ENCODE assay signal across 1 cellular context in the genomic region with DNA sequence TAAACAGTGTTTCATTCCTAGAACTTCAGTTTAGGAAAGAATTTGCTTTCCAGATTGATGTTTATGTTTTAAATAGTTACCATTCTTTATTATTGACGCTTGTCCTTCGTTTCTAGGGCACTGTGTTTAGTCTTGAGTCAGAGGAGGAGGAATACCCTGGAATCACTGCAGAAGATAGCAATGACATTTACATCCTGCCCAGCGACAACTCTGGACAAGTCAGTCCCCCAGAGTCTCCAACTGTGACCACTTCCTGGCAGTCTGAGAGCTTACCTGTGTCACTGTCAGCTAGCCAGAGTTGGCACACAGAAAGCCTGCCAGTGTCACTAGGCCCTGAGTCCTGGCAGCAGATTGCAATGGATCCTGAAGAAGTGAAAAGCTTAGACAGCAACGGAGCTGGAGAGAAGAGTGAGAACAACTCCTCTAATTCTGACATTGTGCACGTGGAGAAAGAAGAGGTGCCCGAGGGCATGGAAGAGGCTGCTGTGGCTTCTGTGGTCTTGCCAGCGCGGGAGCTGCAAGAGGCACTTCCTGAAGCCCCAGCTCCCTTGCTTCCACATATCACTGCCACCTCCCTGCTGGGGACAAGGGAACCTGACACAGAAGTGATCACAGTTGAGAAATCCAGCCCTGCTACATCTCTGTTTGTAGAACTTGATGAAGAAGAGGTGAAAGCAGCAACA.
TF ChIP-seq lines count a peak whose summit lies in the region.

No MANE protein-coding gene starts in this region.

TF ChIP-seq in SK-N-SH treated with all-trans-retinoic acid at 6 μM for 48 hours, 23 proteins besides CTCF, POLR2A, EP300 and RAD21 (continued from another document):
- TF ChIP-seq, protein P1, sequence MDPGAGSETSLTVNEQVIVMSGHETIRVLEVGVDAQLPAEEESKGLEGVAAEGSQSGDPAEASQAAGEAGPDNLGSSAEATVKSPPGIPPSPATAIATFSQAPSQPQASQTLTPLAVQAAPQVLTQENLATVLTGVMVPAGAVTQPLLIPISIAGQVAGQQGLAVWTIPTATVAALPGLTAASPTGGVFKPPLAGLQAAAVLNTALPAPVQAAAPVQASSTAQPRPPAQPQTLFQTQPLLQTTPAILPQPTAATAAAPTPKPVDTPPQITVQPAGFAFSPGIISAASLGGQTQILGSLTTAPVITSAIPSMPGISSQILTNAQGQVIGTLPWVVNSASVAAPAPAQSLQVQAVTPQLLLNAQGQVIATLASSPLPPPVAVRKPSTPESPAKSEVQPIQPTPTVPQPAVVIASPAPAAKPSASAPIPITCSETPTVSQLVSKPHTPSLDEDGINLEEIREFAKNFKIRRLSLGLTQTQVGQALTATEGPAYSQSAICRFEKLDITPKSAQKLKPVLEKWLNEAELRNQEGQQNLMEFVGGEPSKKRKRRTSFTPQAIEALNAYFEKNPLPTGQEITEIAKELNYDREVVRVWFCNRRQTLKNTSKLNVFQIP (CRISPR knock-in tag; IDR thresholded peaks at IDR 0.05; ENCODE audit: borderline replicate concordance, low read depth): no peak
- TF ChIP-seq TOX (CRISPR knock-in tag; IDR thresholded peaks at IDR 0.05; ENCODE audit: borderline replicate concordance): no peak
- TF ChIP-seq OSR1 (CRISPR knock-in tag; IDR thresholded peaks at IDR 0.05): no peak
- TF ChIP-seq, protein P2, sequence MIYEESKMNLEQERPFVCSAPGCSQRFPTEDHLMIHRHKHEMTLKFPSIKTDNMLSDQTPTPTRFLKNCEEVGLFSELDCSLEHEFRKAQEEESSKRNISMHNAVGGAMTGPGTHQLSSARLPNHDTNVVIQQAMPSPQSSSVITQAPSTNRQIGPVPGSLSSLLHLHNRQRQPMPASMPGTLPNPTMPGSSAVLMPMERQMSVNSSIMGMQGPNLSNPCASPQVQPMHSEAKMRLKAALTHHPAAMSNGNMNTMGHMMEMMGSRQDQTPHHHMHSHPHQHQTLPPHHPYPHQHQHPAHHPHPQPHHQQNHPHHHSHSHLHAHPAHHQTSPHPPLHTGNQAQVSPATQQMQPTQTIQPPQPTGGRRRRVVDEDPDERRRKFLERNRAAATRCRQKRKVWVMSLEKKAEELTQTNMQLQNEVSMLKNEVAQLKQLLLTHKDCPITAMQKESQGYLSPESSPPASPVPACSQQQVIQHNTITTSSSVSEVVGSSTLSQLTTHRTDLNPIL (CRISPR knock-in tag; IDR thresholded peaks at IDR 0.05; ENCODE audit: low read depth): no peak
- no peak for TF ChIP-seq ARNTL (CRISPR knock-in tag; IDR thresholded peaks at IDR 0.05; ENCODE audit: borderline replicate concordance, low read depth)
